ENCODE assay signal across 11 cellular contexts in genomic region chr16:89344846-89345577, GRCh38.
DNase-seq lines count a peak whose midpoint lies in the region; ATAC-seq and TF ChIP-seq lines count a peak whose summit lies in the region.
"Had no signal": no experiment of that assay in that cellular context is flagged by ENCODE, and none has a peak within 500 bp of the region (broad histone marks: within the 10 kb centered on the region; RNA-seq: fewer than 3 reads in every experiment).

No MANE protein-coding gene starts in this region.

- peaks cover 0 to 41% of the 10 kb centered on the region in 2 donors for H3K4me1 ChIP-seq in right atrium auricular region

- CTCF ChIA-PET in WTC11 (lab: Charles Lee), result interaction anchor here (0.6 to 3.1 kb wide), 5 partner anchors 10 to 147 kb away, joined by 4 to 12 read pairs (median 8); no protein-coding TSS in a partner anchor

- H3K4me3 Mint-ChIP-seq in WTC11, result no peak overlapping the region

- H3K27me3 ChIP-seq in H7 (ENCODE audit: control insufficient read depth, insufficient read depth, low read length), result no peaks in the 10 kb centered on the region
- H3K27me3 ChIP-seq in right atrium auricular region, result no peaks in the 10 kb centered on the region
- H3K27me3 ChIP-seq: ascending aorta had no signal

- POLR2A ChIA-PET in WTC11 (lab: Charles Lee), result no interaction called here

- H3K27ac Mint-ChIP-seq in WTC11, result peak overlapping the region; percentile 76

- no peaks in the 10 kb centered on the region for H3K9me3 Mint-ChIP-seq in WTC11

- peaks cover 56% of the 10 kb centered on the region for H3K4me1 Mint-ChIP-seq in WTC11

- H3K36me3 ChIP-seq in H7 (replicated peaks; ENCODE audit: control insufficient read depth, insufficient read depth, low read length) (no peaks in the 10 kb centered on the region), right atrium auricular region (no peaks in the 10 kb centered on the region)
- H3K36me3 ChIP-seq: ascending aorta had no signal

- H3K9me3 ChIP-seq in right atrium auricular region, result no peaks in the 10 kb centered on the region
- H3K9me3 ChIP-seq: ascending aorta had no signal

- H3K36me3 Mint-ChIP-seq in WTC11, result no peaks in the 10 kb centered on the region

- H3K27me3 Mint-ChIP-seq in WTC11 (ENCODE audit: low read depth), result no peaks in the 10 kb centered on the region

- DNase-seq in H7 (peak; percentile 62), WTC11 (ENCODE audit: low spot score) (no peak), right atrium auricular region (ENCODE audit: low spot score) (no peak), sciatic nerve (ENCODE audit: low spot score) (no peak), NCI-H1048 (lab: John Stamatoyannopoulos, UW) (no peak), GM19240 (ENCODE audit: insufficient read length, low spot score) (no peak)
- DNase-seq: activated CD4-positive, alpha-beta T cell treated with anti-CD3 and anti-CD28 coated beads, Interleukin-2, amount 50 U/mL, for 48 hours; stimulated activated CD4-positive, alpha-beta T cell treated with anti-CD3 and anti-CD28 coated beads, Interleukin-15, amount 100 ng/mL, for 24 hours had no signal

- H3K4me3 ChIP-seq in H7 (ENCODE audit: insufficient read depth, low read depth, low read length) (no peak overlapping the region), right atrium auricular region (no peak overlapping the region)
- H3K4me3 ChIP-seq: ascending aorta had no signal

- ATAC-seq in WTC11, result no peak
- ATAC-seq in sciatic nerve, result peak; percentile 68
- ATAC-seq in GM21447 (IDR thresholded peaks at IDR 0.05; ENCODE audit: unreplicated experiment), result no peak
- no peak for ATAC-seq in GM19035 (IDR thresholded peaks at IDR 0.05; ENCODE audit: unreplicated experiment)

- TF ChIP-seq CTCF in WTC11 (IDR thresholded peaks at IDR 0.05) (no peak), right atrium auricular region (IDR thresholded peaks at IDR 0.05) (no peak)

- peak overlapping the region; percentile 31 to 62 for H3K27ac ChIP-seq in right atrium auricular region
- H3K27ac ChIP-seq: ascending aorta had no signal

- intact Hi-C loops in sciatic nerve (cut with DNase I), result no loop called here

TF ChIP-seq in WTC11, 78 proteins besides CTCF, POLR2A, EP300 and RAD21:
- TF ChIP-seq ZMAT4 (CRISPR knock-in tag; IDR thresholded peaks at IDR 0.05), result no peak
- TF ChIP-seq ETV6 (CRISPR knock-in tag; IDR thresholded peaks at IDR 0.05), result no peak
- TF ChIP-seq, protein P1, sequence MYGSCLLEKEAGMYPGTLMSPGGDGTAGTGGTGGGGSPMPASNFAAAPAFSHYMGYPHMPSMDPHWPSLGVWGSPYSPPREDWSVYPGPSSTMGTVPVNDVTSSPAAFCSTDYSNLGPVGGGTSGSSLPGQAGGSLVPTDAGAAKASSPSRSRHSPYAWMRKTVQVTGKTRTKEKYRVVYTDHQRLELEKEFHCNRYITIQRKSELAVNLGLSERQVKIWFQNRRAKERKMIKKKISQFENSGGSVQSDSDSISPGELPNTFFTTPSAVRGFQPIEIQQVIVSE (CRISPR knock-in tag; IDR thresholded peaks at IDR 0.05; ENCODE audit: borderline replicate concordance), result no peak
- TF ChIP-seq EMX1 (CRISPR knock-in tag; IDR thresholded peaks at IDR 0.05), result no peak
- TF ChIP-seq ELF4 (CRISPR knock-in tag; IDR thresholded peaks at IDR 0.05; ENCODE audit: low read depth), result no peak
- TF ChIP-seq SP1 (CRISPR knock-in tag; conservative IDR thresholded peaks at IDR 0.05), result no peak
- no peak for TF ChIP-seq ZBTB43 (CRISPR knock-in tag; IDR thresholded peaks at IDR 0.05)
